ENCODE assay signal across 26 cellular contexts in genomic region chr5:139850423-139851016, GRCh38. TPM values are rescaled to one million over a fixed set of nuclear protein-coding genes. Genes with fewer than 3 reads are reported as not detected.
DNase-seq lines count a peak whose midpoint lies in the region; ATAC-seq and TF ChIP-seq lines count a peak whose summit lies in the region.
"Had no signal": no experiment of that assay in that cellular context is flagged by ENCODE, and none has a peak within 500 bp of the region (broad histone marks: within the 10 kb centered on the region; RNA-seq: fewer than 3 reads in every experiment).

No MANE protein-coding gene starts in this region.

- H3K79me2 ChIP-seq in osteoblast (ENCODE audit: insufficient read depth, low read length), result no peaks in the 10 kb centered on the region

- no peaks in the 10 kb centered on the region for H3K27me3 Mint-ChIP-seq in natural killer cell (ENCODE audit: low read depth in 2 of 2)
- peaks cover 0 to 6% of the 10 kb centered on the region in 2 donors for H3K27me3 Mint-ChIP-seq in natural killer cell treated with Interleukin-12 subunit alpha and Interleukin-12 subunit beta and Interleukin-15 and Interleukin-18, amount 100 ng/mL, for 72 hours
- H3K27me3 Mint-ChIP-seq in effector memory CD8-positive, alpha-beta T cell, result peaks cover 0 to 10% of the 10 kb centered on the region in 2 donors

- no peak overlapping the region for H3K27ac ChIP-seq in osteoblast (ENCODE audit: low read depth, low read length)
- H3K27ac ChIP-seq: BLaER1, colonic mucosa, heart left ventricle, KMS-11, tibial nerve had no signal

- H3K9me3 Mint-ChIP-seq in natural killer cell, result no peaks in the 10 kb centered on the region
- H3K9me3 Mint-ChIP-seq in natural killer cell treated with Interleukin-12 subunit alpha and Interleukin-12 subunit beta and Interleukin-15 and Interleukin-18, amount 100 ng/mL, for 72 hours, result no peaks in the 10 kb centered on the region
- H3K9me3 Mint-ChIP-seq in effector memory CD8-positive, alpha-beta T cell, result no peaks in the 10 kb centered on the region
- H3K9me3 Mint-ChIP-seq: stimulated activated naive CD8-positive, alpha-beta T cell treated with anti-CD3 and anti-CD28 coated beads, Interleukin-15, amount 100 ng/mL, for 72 hours had no signal

- H3K4me1 Mint-ChIP-seq in natural killer cell, result peaks cover 11 to 22% of the 10 kb centered on the region in 2 donors
- H3K4me1 Mint-ChIP-seq in natural killer cell treated with Interleukin-12 subunit alpha and Interleukin-12 subunit beta and Interleukin-15 and Interleukin-18, amount 100 ng/mL, for 72 hours (ENCODE audit: low read depth in 2 of 2), result peaks cover 11 to 18% of the 10 kb centered on the region in 2 donors
- peaks cover 14% of the 10 kb centered on the region in 2 donors for H3K4me1 Mint-ChIP-seq in effector memory CD8-positive, alpha-beta T cell (ENCODE audit: low read depth in 2 of 2)

- H3K4me1 ChIP-seq in osteoblast (ENCODE audit: insufficient read depth, low read length), result no peaks in the 10 kb centered on the region
- H3K4me1 ChIP-seq: colonic mucosa, HAP-1 had no signal

- ATAC-seq in natural killer cell, result no peak
- ATAC-seq in natural killer cell treated with Interleukin-12 subunit alpha and Interleukin-12 subunit beta and Interleukin-15 and Interleukin-18, amount 100 ng/mL, for 72 hours, result no peak
- ATAC-seq in effector memory CD8-positive, alpha-beta T cell (replicated peaks), result no peak
- ATAC-seq in SK-N-SH treated with all-trans-retinoic acid at 6 μM for 48 hours, result no peak
- ATAC-seq: stimulated activated naive CD8-positive, alpha-beta T cell treated with anti-CD3 and anti-CD28 coated beads, Interleukin-15, amount 100 ng/mL, for 72 hours had no signal

- H3K27ac Mint-ChIP-seq in natural killer cell, result peak overlapping the region; percentile 72
- H3K27ac Mint-ChIP-seq in natural killer cell treated with Interleukin-12 subunit alpha and Interleukin-12 subunit beta and Interleukin-15 and Interleukin-18, amount 100 ng/mL, for 72 hours, result peak overlapping the region in 1 of 2 donors; percentile 65
- peak overlapping the region; percentile 13 to 54 for H3K27ac Mint-ChIP-seq in effector memory CD8-positive, alpha-beta T cell
- H3K27ac Mint-ChIP-seq: stimulated activated naive CD8-positive, alpha-beta T cell treated with anti-CD3 and anti-CD28 coated beads, Interleukin-15, amount 100 ng/mL, for 72 hours had no signal

- peak overlapping the region; percentile 80 for H3K4me3 Mint-ChIP-seq in natural killer cell
- no peak overlapping the region for H3K4me3 Mint-ChIP-seq in natural killer cell treated with Interleukin-12 subunit alpha and Interleukin-12 subunit beta and Interleukin-15 and Interleukin-18, amount 100 ng/mL, for 72 hours
- H3K4me3 Mint-ChIP-seq in effector memory CD8-positive, alpha-beta T cell, result no peak overlapping the region

- H3K27me3 ChIP-seq in osteoblast (ENCODE audit: insufficient read depth, low read length), result peaks cover 40% of the 10 kb centered on the region

- TF ChIP-seq CTCF in natural killer cell (IDR thresholded peaks at IDR 0.05), result no peak
- TF ChIP-seq CTCF in osteoblast (IDR thresholded peaks at IDR 0.05; ENCODE audit: extremely low read depth, low read depth, low read length), result no peak

- DNase-seq in natural killer cell, result no peak
- DNase-seq in natural killer cell treated with Interleukin-12 subunit alpha and Interleukin-12 subunit beta and Interleukin-15 and Interleukin-18, amount 100 ng/mL, for 72 hours (ENCODE audit: low spot score), result no peak
- no peak for DNase-seq in effector memory CD8-positive, alpha-beta T cell
- DNase-seq in osteoblast (ENCODE audit: insufficient read length, low spot score, missing footprints), result peak; percentile 75
- DNase-seq in stimulated activated CD4-positive, alpha-beta T cell treated with anti-CD3 and anti-CD28 coated beads, Interleukin-4, amount 100 ng/mL, for 4 hours, result no peak
- no peak for DNase-seq in NCI-H748 (lab: John Stamatoyannopoulos, UW; ENCODE audit: unreplicated experiment)
- DNase-seq: ACHN; activated gamma-delta T cell; activated T-cell treated with anti-CD3 and anti-CD28 coated beads for 4 hours; amniotic stem cell; colonic mucosa; DND-41; effector CD8-positive, alpha-beta T cell; erythroblast; foreskin fibroblast; NCI-H1417; NCI-H774; RPMI8226; stimulated activated naive CD8-positive, alpha-beta T cell treated with anti-CD3 and anti-CD28 coated beads, Interleukin-15, amount 100 ng/mL, for 72 hours had no signal

- intact Hi-C loops in natural killer cell (cut with micrococcal nuclease), result no loop called here

- no peaks in the 10 kb centered on the region for H3K9me3 ChIP-seq in osteoblast (ENCODE audit: low read depth, low read length)
- H3K9me3 ChIP-seq: BLaER1, colonic mucosa, HAP-1, heart left ventricle, tibial nerve had no signal

- H4K20me1 ChIP-seq in osteoblast (ENCODE audit: insufficient read depth, low read length), result peaks cover 4% of the 10 kb centered on the region
- H4K20me1 ChIP-seq: BLaER1 had no signal

- H2AFZ ChIP-seq in osteoblast (ENCODE audit: low read length), result no peak overlapping the region

- H3K36me3 ChIP-seq in osteoblast (ENCODE audit: insufficient read depth, low read length), result no peaks in the 10 kb centered on the region
- H3K36me3 ChIP-seq: BLaER1, colonic mucosa, HAP-1 had no signal

- H3K4me3 ChIP-seq in osteoblast (ENCODE audit: insufficient read depth, low read length), result no peak overlapping the region
- H3K4me3 ChIP-seq: BLaER1, colonic mucosa, HAP-1, heart left ventricle, tibial nerve had no signal

- no peak overlapping the region for H3K4me2 ChIP-seq in osteoblast (ENCODE audit: insufficient read depth, low read length)
- H3K4me2 ChIP-seq: BLaER1, KMS-11 had no signal

- no peaks in the 10 kb centered on the region for H3K36me3 Mint-ChIP-seq in natural killer cell
- H3K36me3 Mint-ChIP-seq in natural killer cell treated with Interleukin-12 subunit alpha and Interleukin-12 subunit beta and Interleukin-15 and Interleukin-18, amount 100 ng/mL, for 72 hours, result no peaks in the 10 kb centered on the region
- peaks cover 11% of the 10 kb centered on the region for H3K36me3 Mint-ChIP-seq in effector memory CD8-positive, alpha-beta T cell (ENCODE audit: insufficient read depth)

TF ChIP-seq in SK-N-SH treated with all-trans-retinoic acid at 6 μM for 48 hours, 23 proteins besides CTCF, POLR2A, EP300 and RAD21 (continues in another document):
- TF ChIP-seq CSDC2 (CRISPR knock-in tag; IDR thresholded peaks at IDR 0.05) (no peak), ARNTL (CRISPR knock-in tag; IDR thresholded peaks at IDR 0.05; ENCODE audit: borderline replicate concordance, low read depth) (no peak), GLIS3 (CRISPR knock-in tag; IDR thresholded peaks at IDR 0.05) (no peak), ZC3H10 (CRISPR knock-in tag; IDR thresholded peaks at IDR 0.05) (no peak), OSR1 (CRISPR knock-in tag; IDR thresholded peaks at IDR 0.05) (no peak), ESRRG (CRISPR knock-in tag; IDR thresholded peaks at IDR 0.05) (no peak), ZFP3 (CRISPR knock-in tag; IDR thresholded peaks at IDR 0.05) (no peak), ZNF565 (CRISPR knock-in tag; conservative IDR thresholded peaks at IDR 0.05; ENCODE audit: low read depth) (no peak), TOX (CRISPR knock-in tag; IDR thresholded peaks at IDR 0.05; ENCODE audit: borderline replicate concordance) (no peak), BACH2 (CRISPR knock-in tag; IDR thresholded peaks at IDR 0.05; ENCODE audit: borderline replicate concordance) (no peak), RARB (CRISPR knock-in tag; IDR thresholded peaks at IDR 0.05) (no peak), SNAI2 (CRISPR knock-in tag; IDR thresholded peaks at IDR 0.05) (no peak)
- TF ChIP-seq, protein P1, sequence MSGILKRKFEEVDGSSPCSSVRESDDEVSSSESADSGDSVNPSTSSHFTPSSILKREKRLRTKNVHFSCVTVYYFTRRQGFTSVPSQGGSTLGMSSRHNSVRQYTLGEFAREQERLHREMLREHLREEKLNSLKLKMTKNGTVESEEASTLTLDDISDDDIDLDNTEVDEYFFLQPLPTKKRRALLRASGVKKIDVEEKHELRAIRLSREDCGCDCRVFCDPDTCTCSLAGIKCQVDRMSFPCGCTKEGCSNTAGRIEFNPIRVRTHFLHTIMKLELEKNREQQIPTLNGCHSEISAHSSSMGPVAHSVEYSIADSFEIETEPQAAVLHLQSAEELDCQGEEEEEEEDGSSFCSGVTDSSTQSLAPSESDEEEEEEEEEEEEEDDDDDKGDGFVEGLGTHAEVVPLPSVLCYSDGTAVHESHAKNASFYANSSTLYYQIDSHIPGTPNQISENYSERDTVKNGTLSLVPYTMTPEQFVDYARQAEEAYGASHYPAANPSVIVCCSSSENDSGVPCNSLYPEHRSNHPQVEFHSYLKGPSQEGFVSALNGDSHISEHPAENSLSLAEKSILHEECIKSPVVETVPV (CRISPR knock-in tag; IDR thresholded peaks at IDR 0.05), result no peak
- TF ChIP-seq, protein P2, sequence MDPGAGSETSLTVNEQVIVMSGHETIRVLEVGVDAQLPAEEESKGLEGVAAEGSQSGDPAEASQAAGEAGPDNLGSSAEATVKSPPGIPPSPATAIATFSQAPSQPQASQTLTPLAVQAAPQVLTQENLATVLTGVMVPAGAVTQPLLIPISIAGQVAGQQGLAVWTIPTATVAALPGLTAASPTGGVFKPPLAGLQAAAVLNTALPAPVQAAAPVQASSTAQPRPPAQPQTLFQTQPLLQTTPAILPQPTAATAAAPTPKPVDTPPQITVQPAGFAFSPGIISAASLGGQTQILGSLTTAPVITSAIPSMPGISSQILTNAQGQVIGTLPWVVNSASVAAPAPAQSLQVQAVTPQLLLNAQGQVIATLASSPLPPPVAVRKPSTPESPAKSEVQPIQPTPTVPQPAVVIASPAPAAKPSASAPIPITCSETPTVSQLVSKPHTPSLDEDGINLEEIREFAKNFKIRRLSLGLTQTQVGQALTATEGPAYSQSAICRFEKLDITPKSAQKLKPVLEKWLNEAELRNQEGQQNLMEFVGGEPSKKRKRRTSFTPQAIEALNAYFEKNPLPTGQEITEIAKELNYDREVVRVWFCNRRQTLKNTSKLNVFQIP (CRISPR knock-in tag; IDR thresholded peaks at IDR 0.05; ENCODE audit: borderline replicate concordance, low read depth), result no peak
- TF ChIP-seq, protein P3, sequence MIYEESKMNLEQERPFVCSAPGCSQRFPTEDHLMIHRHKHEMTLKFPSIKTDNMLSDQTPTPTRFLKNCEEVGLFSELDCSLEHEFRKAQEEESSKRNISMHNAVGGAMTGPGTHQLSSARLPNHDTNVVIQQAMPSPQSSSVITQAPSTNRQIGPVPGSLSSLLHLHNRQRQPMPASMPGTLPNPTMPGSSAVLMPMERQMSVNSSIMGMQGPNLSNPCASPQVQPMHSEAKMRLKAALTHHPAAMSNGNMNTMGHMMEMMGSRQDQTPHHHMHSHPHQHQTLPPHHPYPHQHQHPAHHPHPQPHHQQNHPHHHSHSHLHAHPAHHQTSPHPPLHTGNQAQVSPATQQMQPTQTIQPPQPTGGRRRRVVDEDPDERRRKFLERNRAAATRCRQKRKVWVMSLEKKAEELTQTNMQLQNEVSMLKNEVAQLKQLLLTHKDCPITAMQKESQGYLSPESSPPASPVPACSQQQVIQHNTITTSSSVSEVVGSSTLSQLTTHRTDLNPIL (CRISPR knock-in tag; IDR thresholded peaks at IDR 0.05; ENCODE audit: low read depth), result no peak

RNA-seq across cellular contexts. Expression of gene PSD2, which starts 54.9 kb away (rescaled TPM):
- 1 to 10 TPM; 1.3 to 2.5 (median 1.3) TPM for total RNA-seq in natural killer cell
- not detected for total RNA-seq in natural killer cell treated with Interleukin-12 subunit alpha and Interleukin-12 subunit beta and Interleukin-15 and Interleukin-18, amount 100 ng/mL, for 72 hours
- total RNA-seq in osteoblast, result 0.29 and 0.36 TPM in 2 replicates
- total RNA-seq: T-helper 1 cell treated with Interleukin-12 subunit alpha and Interleukin-12 subunit beta and Interleukin-4 antibody, amounts not matched to agents 30 ng/mL and 1 ng/mL, for 36 hours had no signal
